Comparison of ENCODE assay signal across 8 cellular contexts in the genomic region with DNA sequence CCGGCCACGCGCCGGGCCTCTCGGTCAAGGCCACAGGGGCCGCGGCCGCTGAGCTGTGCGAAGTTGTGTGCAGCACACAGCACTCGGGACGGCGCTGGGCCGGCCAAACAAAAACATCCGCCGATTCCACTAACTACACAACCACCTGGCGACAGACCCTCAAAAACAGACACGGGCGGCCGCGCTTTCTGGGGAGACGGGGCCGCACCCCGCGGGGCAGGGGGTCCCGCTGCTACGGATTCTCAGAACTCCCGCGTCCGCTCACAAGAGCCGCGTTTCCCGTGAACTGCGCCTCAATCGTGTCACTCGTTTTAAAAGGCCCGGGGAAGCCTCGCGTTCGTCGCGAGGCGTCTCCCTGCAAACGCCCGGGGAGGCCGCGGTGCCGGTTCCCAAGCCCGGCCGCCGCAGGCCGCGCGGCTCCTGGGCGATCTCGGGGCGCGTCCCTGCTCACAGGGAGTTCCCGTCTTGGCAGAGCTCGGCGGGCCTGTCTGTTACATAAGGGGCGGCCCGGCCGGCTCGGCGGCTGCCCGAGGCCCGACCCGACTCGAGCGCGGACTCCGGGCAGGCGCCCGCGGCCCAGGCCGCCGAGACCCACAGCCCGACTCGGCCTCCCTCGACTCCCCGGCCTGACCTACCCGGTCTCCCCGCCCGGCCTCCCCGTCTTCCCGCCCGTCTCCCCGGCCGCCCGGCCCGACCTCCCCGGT. TPM values are rescaled to one million over a fixed set of nuclear protein-coding genes. Genes with fewer than 3 reads are reported as not detected.
DNase-seq lines count a peak whose midpoint lies in the region; ATAC-seq and TF ChIP-seq lines count a peak whose summit lies in the region.

No MANE protein-coding gene starts in this region.

- TF ChIP-seq POLR2A in body of pancreas (IDR thresholded peaks at IDR 0.05) = peak in 2 of 3 donors; percentile 20 to 28

- peak; percentile 57 for ATAC-seq in body of pancreas
- no peak for ATAC-seq in GM21825 (IDR thresholded peaks at IDR 0.05; ENCODE audit: unreplicated experiment)

- H3K4me1 ChIP-seq in NT2/D1 (ENCODE audit: insufficient read depth, insufficient read length) (peaks cover 5% of the 10 kb centered on the region), body of pancreas (peaks cover 47% of the 10 kb centered on the region)

- DNase-seq in NCI-H1436 (lab: John Stamatoyannopoulos, UW) (peak; percentile 5), NCI-H1436 treated with DMSO at 0.1 percent for 48 hours (lab: John Stamatoyannopoulos, UW) (no peak), NT2/D1 (ENCODE audit: low read depth, low spot score) (no peak), body of pancreas (peak; percentile 58 to 74 (median 65)), immature natural killer cell (peak; percentile 37 to 48 (median 48)), NCI-H510A (lab: John Stamatoyannopoulos, UW) (no peak)

- H3K36me3 ChIP-seq in NT2/D1 (ENCODE audit: insufficient read depth, insufficient read length, low read length) (peaks cover 47% of the 10 kb centered on the region), body of pancreas (replicated peaks in 1 of 2; ENCODE audit: insufficient read depth in 1 of 2, low read depth in 2 of 2) (peaks cover 0 to 10% of the 10 kb centered on the region in 2 donors)

- peak overlapping the region; percentile 88 to 93 (median 90) for H3K4me3 Mint-ChIP-seq in immature natural killer cell

- H3K4me3 ChIP-seq in NT2/D1 (ENCODE audit: insufficient read length, low read depth) (peak overlapping the region; percentile 75), body of pancreas (peak overlapping the region; percentile 35 to 67), skin epidermis (peak overlapping the region; percentile 48 to 86 (median 61))

- no peak for TF ChIP-seq CTCF in body of pancreas (IDR thresholded peaks at IDR 0.05)

- peak overlapping the region; percentile 23 to 95 (median 88) for H3K27ac Mint-ChIP-seq in immature natural killer cell

- H3K9ac ChIP-seq in NT2/D1 (ENCODE audit: insufficient read length, low read depth) = peak overlapping the region; percentile 88

- H3K27me3 ChIP-seq in NT2/D1 (ENCODE audit: insufficient read depth, insufficient read length) (no peaks in the 10 kb centered on the region), body of pancreas (no peaks in the 10 kb centered on the region)

- H3K36me3 Mint-ChIP-seq in immature natural killer cell = peaks cover 12 to 17% (median 17%) of the 10 kb centered on the region in 3 donors

- 1% methylated on average over 92 of the region's 92 CpGs; no CpG with 5 or more reads in 1 of the 2 donors for WGBS in body of pancreas, 2 donors

- H3K9me3 Mint-ChIP-seq in immature natural killer cell = no peaks in the 10 kb centered on the region

- intact Hi-C loops in body of pancreas (cut with DNase I) = no loop called here

- H3K27me3 Mint-ChIP-seq in immature natural killer cell (ENCODE audit: low read depth in 3 of 3) = peaks cover 8 to 26% (median 12%) of the 10 kb centered on the region in 3 donors

- peaks cover 40% of the 10 kb centered on the region; the same call in 1 of the 2 replicates for H3K9me3 ChIP-seq in NT2/D1 (ENCODE audit: insufficient read depth, low read length)
- no peaks in the 10 kb centered on the region for H3K9me3 ChIP-seq in body of pancreas

- H3K4me1 Mint-ChIP-seq in immature natural killer cell = peaks cover 37 to 41% of the 10 kb centered on the region in 2 donors

- H3K27ac ChIP-seq in body of pancreas (peak overlapping the region; percentile 58 to 93 (median 88)), skin epidermis (peak overlapping the region; percentile 75 to 98 (median 93))

RNA-seq across cellular contexts. Expression of a gene that starts 0.9 kb away (rescaled TPM):
- total RNA-seq in body of pancreas = 10 to 100 TPM; 21.8 to 36.9 TPM
- polyA plus RNA-seq in immature natural killer cell = 1 to 10 TPM; 1.5 to 4.5 (median 2.1) TPM

RNA-seq across cellular contexts. Expression of a gene that starts 26.9 kb away (rescaled TPM):
- 10 to 100 TPM in 1 of 2 donors, 1 to 10 TPM in 1; 9.6 to 17.1 TPM for total RNA-seq in body of pancreas
- polyA plus RNA-seq in immature natural killer cell = 1 to 10 TPM; 4.1 to 9.7 (median 4.6) TPM

Comparison
In these comparisons a context has a peak if more than half of its experiments do, and no peak if none do; other contexts are left out.
1. DNase-seq: peak in NCI-H1436 (single experiment), body of pancreas (4 of 4) and immature natural killer cell (3 of 3); none in NCI-H1436 treated with DMSO at 0.1 percent for 48 hours (single experiment), NT2/D1 (single experiment) and NCI-H510A (single experiment).
2. Peak in every context shown above with its lines, with median percentiles within 50 percentile points of each other: H3K4me3 ChIP-seq.